In the genomic region with DNA sequence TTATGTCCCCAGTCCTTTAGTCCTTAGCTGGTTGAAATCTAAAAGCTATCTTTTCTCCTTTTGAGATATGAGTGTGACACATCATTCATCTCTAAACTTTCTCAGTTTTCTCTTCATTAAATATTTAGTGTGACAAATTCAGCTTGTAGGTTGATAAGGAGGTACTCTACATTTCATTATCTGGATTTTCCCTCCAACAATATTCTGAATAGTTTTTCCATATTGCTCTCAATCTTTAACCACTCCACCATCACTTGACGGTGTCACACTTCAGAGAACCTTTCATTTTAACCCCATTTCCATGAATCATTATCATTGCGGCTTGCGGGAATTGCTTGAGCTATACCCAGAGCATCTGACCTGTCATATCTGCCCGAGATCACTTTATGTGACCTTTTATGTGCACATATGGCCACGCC, we compare ENCODE assay signal across 9 cellular contexts. TPM values are rescaled to one million over a fixed set of nuclear protein-coding genes. Genes with fewer than 3 reads are reported as not detected.
DNase-seq lines count a peak whose midpoint lies in the region; ATAC-seq and TF ChIP-seq lines count a peak whose summit lies in the region.
"Had no signal": no experiment of that assay in that cellular context is flagged by ENCODE, and none has a peak within 500 bp of the region (broad histone marks: within the 10 kb centered on the region; RNA-seq: fewer than 3 reads in every experiment).

No MANE protein-coding gene starts in this region.

- peaks cover 11 to 15% of the 10 kb centered on the region in 2 donors for H3K9me3 Mint-ChIP-seq in activated naive CD4-positive, alpha-beta T cell treated with anti-CD3 and anti-CD28 coated beads, Interleukin-2, amount 50 U/mL, for 72 hours

- ATAC-seq in HG03354 (IDR thresholded peaks at IDR 0.05; ENCODE audit: poor library complexity, severe bottlenecking, unreplicated experiment): peak; percentile 90
- peak; percentile 74 to 79 for ATAC-seq in activated naive CD4-positive, alpha-beta T cell treated with anti-CD3 and anti-CD28 coated beads, Interleukin-2, amount 50 U/mL, for 72 hours
- ATAC-seq in SK-N-SH treated with all-trans-retinoic acid at 6 μM for 48 hours: no peak

- peak; percentile 44 for DNase-seq in SIG-M5 treated with dmso at 0.1 percent for 504 hours (lab: John Stamatoyannopoulos, UW; ENCODE audit: unreplicated experiment)
- no peak for DNase-seq in SIG-M5 (lab: John Stamatoyannopoulos, UW)
- peak; percentile 69 to 71 for DNase-seq in activated naive CD4-positive, alpha-beta T cell treated with anti-CD3 and anti-CD28 coated beads, Interleukin-2, amount 50 U/mL, for 72 hours (ENCODE audit: low spot score in 2 of 2)
- DNase-seq in stimulated activated CD8-positive, alpha-beta memory T cell treated with anti-CD3 and anti-CD28 coated beads, Interleukin-4, amount 100 ng/mL, for 24 hours (ENCODE audit: low read depth): peak; percentile 15
- DNase-seq in NCI-H774 (lab: John Stamatoyannopoulos, UW): no peak
- no peak for DNase-seq in NCI-H446 (lab: John Stamatoyannopoulos, UW)

- peak overlapping the region; percentile 96 to 97 for H3K27ac Mint-ChIP-seq in activated naive CD4-positive, alpha-beta T cell treated with anti-CD3 and anti-CD28 coated beads, Interleukin-2, amount 50 U/mL, for 72 hours

- peaks cover 10 to 40% of the 10 kb centered on the region in 2 donors for H3K36me3 Mint-ChIP-seq in activated naive CD4-positive, alpha-beta T cell treated with anti-CD3 and anti-CD28 coated beads, Interleukin-2, amount 50 U/mL, for 72 hours

TF ChIP-seq in SK-N-SH treated with all-trans-retinoic acid at 6 μM for 48 hours, 23 proteins besides CTCF, POLR2A, EP300 and RAD21:
- TF ChIP-seq RARB (CRISPR knock-in tag; IDR thresholded peaks at IDR 0.05): no peak
- TF ChIP-seq BACH2 (CRISPR knock-in tag; IDR thresholded peaks at IDR 0.05; ENCODE audit: borderline replicate concordance): no peak
- no peak for TF ChIP-seq ARNTL (CRISPR knock-in tag; IDR thresholded peaks at IDR 0.05; ENCODE audit: borderline replicate concordance, low read depth)
- TF ChIP-seq CSDC2 (CRISPR knock-in tag; IDR thresholded peaks at IDR 0.05): no peak
- no peak for TF ChIP-seq TSHZ2 (CRISPR knock-in tag; IDR thresholded peaks at IDR 0.05)
- TF ChIP-seq ZNF70 (CRISPR knock-in tag; IDR thresholded peaks at IDR 0.05): no peak
- no peak for TF ChIP-seq ZFP3 (CRISPR knock-in tag; IDR thresholded peaks at IDR 0.05)
- TF ChIP-seq GLIS3 (CRISPR knock-in tag; IDR thresholded peaks at IDR 0.05): no peak
- no peak for TF ChIP-seq ZNF565 (CRISPR knock-in tag; conservative IDR thresholded peaks at IDR 0.05; ENCODE audit: low read depth)
- no peak for TF ChIP-seq SNAI2 (CRISPR knock-in tag; IDR thresholded peaks at IDR 0.05)
- no peak for TF ChIP-seq ISL1 (CRISPR knock-in tag; IDR thresholded peaks at IDR 0.05)
- no peak for TF ChIP-seq CREB5 (CRISPR knock-in tag; IDR thresholded peaks at IDR 0.05; ENCODE audit: low read depth)
- TF ChIP-seq, protein P1, sequence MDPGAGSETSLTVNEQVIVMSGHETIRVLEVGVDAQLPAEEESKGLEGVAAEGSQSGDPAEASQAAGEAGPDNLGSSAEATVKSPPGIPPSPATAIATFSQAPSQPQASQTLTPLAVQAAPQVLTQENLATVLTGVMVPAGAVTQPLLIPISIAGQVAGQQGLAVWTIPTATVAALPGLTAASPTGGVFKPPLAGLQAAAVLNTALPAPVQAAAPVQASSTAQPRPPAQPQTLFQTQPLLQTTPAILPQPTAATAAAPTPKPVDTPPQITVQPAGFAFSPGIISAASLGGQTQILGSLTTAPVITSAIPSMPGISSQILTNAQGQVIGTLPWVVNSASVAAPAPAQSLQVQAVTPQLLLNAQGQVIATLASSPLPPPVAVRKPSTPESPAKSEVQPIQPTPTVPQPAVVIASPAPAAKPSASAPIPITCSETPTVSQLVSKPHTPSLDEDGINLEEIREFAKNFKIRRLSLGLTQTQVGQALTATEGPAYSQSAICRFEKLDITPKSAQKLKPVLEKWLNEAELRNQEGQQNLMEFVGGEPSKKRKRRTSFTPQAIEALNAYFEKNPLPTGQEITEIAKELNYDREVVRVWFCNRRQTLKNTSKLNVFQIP (CRISPR knock-in tag; IDR thresholded peaks at IDR 0.05; ENCODE audit: borderline replicate concordance, low read depth): no peak
- TF ChIP-seq, protein P2, sequence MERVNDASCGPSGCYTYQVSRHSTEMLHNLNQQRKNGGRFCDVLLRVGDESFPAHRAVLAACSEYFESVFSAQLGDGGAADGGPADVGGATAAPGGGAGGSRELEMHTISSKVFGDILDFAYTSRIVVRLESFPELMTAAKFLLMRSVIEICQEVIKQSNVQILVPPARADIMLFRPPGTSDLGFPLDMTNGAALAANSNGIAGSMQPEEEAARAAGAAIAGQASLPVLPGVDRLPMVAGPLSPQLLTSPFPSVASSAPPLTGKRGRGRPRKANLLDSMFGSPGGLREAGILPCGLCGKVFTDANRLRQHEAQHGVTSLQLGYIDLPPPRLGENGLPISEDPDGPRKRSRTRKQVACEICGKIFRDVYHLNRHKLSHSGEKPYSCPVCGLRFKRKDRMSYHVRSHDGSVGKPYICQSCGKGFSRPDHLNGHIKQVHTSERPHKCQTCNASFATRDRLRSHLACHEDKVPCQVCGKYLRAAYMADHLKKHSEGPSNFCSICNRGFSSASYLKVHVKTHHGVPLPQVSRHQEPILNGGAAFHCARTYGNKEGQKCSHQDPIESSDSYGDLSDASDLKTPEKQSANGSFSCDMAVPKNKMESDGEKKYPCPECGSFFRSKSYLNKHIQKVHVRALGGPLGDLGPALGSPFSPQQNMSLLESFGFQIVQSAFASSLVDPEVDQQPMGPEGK (CRISPR knock-in tag; IDR thresholded peaks at IDR 0.05; ENCODE audit: borderline replicate concordance): no peak
- TF ChIP-seq ZC3H10 (CRISPR knock-in tag; IDR thresholded peaks at IDR 0.05): no peak
- TF ChIP-seq ESRRG (CRISPR knock-in tag; IDR thresholded peaks at IDR 0.05): no peak
- no peak for TF ChIP-seq PPARA (CRISPR knock-in tag; IDR thresholded peaks at IDR 0.05; ENCODE audit: borderline replicate concordance)
- no peak for TF ChIP-seq ZNF8 (CRISPR knock-in tag; IDR thresholded peaks at IDR 0.05)

RNA-seq across cellular contexts. Expression of gene ATP8B4, which starts 16.1 kb away (rescaled TPM):
- total RNA-seq in activated naive CD4-positive, alpha-beta T cell treated with anti-CD3 and anti-CD28 coated beads, Interleukin-2, amount 50 U/mL, for 72 hours: 10 to 100 TPM; 10.4 to 16.1 TPM
- total RNA-seq: epithelial cell of proximal tubule had no signal

RNA-seq across cellular contexts. Expression of gene SLC27A2, which starts 46.9 kb away (rescaled TPM):
- total RNA-seq in activated naive CD4-positive, alpha-beta T cell treated with anti-CD3 and anti-CD28 coated beads, Interleukin-2, amount 50 U/mL, for 72 hours: 10 to 100 TPM; 20.1 to 54.7 TPM

Comparison
In these comparisons a context has a peak if more than half of its experiments do, and no peak if none do; other contexts are left out.
1. DNase-seq: peak in SIG-M5 treated with dmso at 0.1 percent for 504 hours (single experiment), activated naive CD4-positive, alpha-beta T cell treated with anti-CD3 and anti-CD28 coated beads, Interleukin-2, amount 50 U/mL, for 72 hours (2 of 2) and stimulated activated CD8-positive, alpha-beta memory T cell treated with anti-CD3 and anti-CD28 coated beads, Interleukin-4, amount 100 ng/mL, for 24 hours (single experiment); none in SIG-M5 (single experiment), NCI-H774 (single experiment) and NCI-H446 (0 of 2).